Comparison of ENCODE assay signal across 10 cellular contexts in the genomic region with DNA sequence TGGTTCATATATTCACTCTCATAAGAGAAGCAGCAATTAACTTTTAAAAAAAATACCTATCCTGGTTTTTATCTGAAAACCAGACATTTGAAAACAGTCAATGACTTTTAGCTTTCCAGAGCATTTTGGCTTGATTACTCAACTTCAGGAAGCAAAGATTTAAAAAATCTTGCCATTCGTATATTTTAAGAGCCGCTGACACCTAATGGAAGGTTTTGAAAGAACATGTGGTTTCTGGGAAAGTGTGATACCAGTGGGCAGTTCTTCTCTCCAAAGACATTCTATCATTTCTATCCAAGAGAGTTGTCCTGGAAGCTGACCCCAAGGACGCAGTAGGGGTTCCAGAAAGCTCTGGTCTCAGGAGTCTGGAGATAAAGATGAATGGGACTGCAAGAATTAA.
DNase-seq lines count a peak whose midpoint lies in the region; ATAC-seq and TF ChIP-seq lines count a peak whose summit lies in the region.
"Had no signal": no experiment of that assay in that cellular context is flagged by ENCODE, and none has a peak within 500 bp of the region (broad histone marks: within the 10 kb centered on the region; RNA-seq: fewer than 3 reads in every experiment).

No MANE protein-coding gene starts in this region.

- no peaks in the 10 kb centered on the region for H3K4me1 Mint-ChIP-seq in MCF 10A (ENCODE audit: insufficient read depth, unreplicated experiment)
- no peaks in the 10 kb centered on the region for H3K4me1 Mint-ChIP-seq in CD8-positive, alpha-beta memory T cell

- POLR2A ChIA-PET in MCF 10A (lab: Yijun Ruan, JAX) = interaction anchor here (0.7 to 1.3 kb wide), 6 partner anchors 91 to 295 kb away, joined by 3 read pairs; no protein-coding TSS in a partner anchor
- POLR2A ChIA-PET in CD8-positive, alpha-beta memory T cell (lab: Charles Lee) = no interaction called here

- H3K9me3 Mint-ChIP-seq in MCF 10A (ENCODE audit: unreplicated experiment) = no peaks in the 10 kb centered on the region
- H3K9me3 Mint-ChIP-seq in CD8-positive, alpha-beta memory T cell = no peaks in the 10 kb centered on the region

- no peaks in the 10 kb centered on the region for H3K4me1 ChIP-seq in breast epithelium
- H3K4me1 ChIP-seq in tibial artery = peaks cover 0 to 5% (median 2%) of the 10 kb centered on the region in 4 donors
- H3K4me1 ChIP-seq in CD8-positive, alpha-beta memory T cell (ENCODE audit: insufficient read depth, low read length) = no peaks in the 10 kb centered on the region

- no peak overlapping the region for H3K27ac Mint-ChIP-seq in MCF 10A (ENCODE audit: low read depth, unreplicated experiment)
- no peak overlapping the region for H3K27ac Mint-ChIP-seq in CD8-positive, alpha-beta memory T cell

- ATAC-seq in GM18511 (IDR thresholded peaks at IDR 0.05; ENCODE audit: unreplicated experiment) = no peak

- H3K9me3 ChIP-seq in breast epithelium = no peaks in the 10 kb centered on the region
- no peaks in the 10 kb centered on the region for H3K9me3 ChIP-seq in tibial artery
- no peaks in the 10 kb centered on the region for H3K9me3 ChIP-seq in CD8-positive, alpha-beta memory T cell (ENCODE audit: low read length)

- no peaks in the 10 kb centered on the region for H3K27me3 Mint-ChIP-seq in MCF 10A (ENCODE audit: insufficient read depth, unreplicated experiment)
- peaks cover 6 to 15% of the 10 kb centered on the region in 2 donors for H3K27me3 Mint-ChIP-seq in CD8-positive, alpha-beta memory T cell

- CTCF ChIA-PET in MCF 10A (lab: Yijun Ruan, JAX) = interaction anchor here (0.7 to 8.8 kb wide), 16 partner anchors 10 to 1290 kb away, joined by 3 to 62 read pairs (median 4); partner anchors contain the start of gene OSR1
- CTCF ChIA-PET in CD8-positive, alpha-beta memory T cell (lab: Charles Lee) = interaction anchor here (1.1 kb wide), 1 partner anchor 298 kb away, joined by 3 read pairs; no protein-coding TSS in a partner anchor

- peak; percentile 59 for DNase-seq in MCF 10A (ENCODE audit: unreplicated experiment)
- no peak for DNase-seq in breast epithelium (ENCODE audit: low spot score in 2 of 2)
- peak; percentile 66 for DNase-seq in RPMI7951 (ENCODE audit: low read depth)
- DNase-seq in fibroblast of the aortic adventitia (ENCODE audit: low read depth) = peak; percentile 76
- DNase-seq in tibial artery = no peak
- DNase-seq in CD8-positive, alpha-beta memory T cell = no peak
- no peak for DNase-seq in activated CD4-positive, alpha-beta T cell treated with anti-CD3 and anti-CD28 coated beads, Interleukin-2, amount 50 U/mL, for 1 hour
- DNase-seq: NCI-H446, substantia nigra had no signal

- H3K27ac ChIP-seq in breast epithelium (no peak overlapping the region), tibial artery (peak overlapping the region in 1 of 2 donors; percentile 5)
- H3K27ac ChIP-seq in CD8-positive, alpha-beta memory T cell (ENCODE audit: low read depth, low read length) = no peak overlapping the region

- no peak overlapping the region for H3K4me3 Mint-ChIP-seq in MCF 10A (ENCODE audit: unreplicated experiment)
- no peak overlapping the region for H3K4me3 Mint-ChIP-seq in CD8-positive, alpha-beta memory T cell

- no peaks in the 10 kb centered on the region for H3K27me3 ChIP-seq in breast epithelium
- H3K27me3 ChIP-seq in tibial artery = no peaks in the 10 kb centered on the region
- no peaks in the 10 kb centered on the region for H3K27me3 ChIP-seq in CD8-positive, alpha-beta memory T cell (ENCODE audit: insufficient read depth, low read length, poor library complexity, severe bottlenecking)

- no peaks in the 10 kb centered on the region for H3K36me3 Mint-ChIP-seq in MCF 10A (ENCODE audit: insufficient read depth, unreplicated experiment)
- H3K36me3 Mint-ChIP-seq in CD8-positive, alpha-beta memory T cell = no peaks in the 10 kb centered on the region

- TF ChIP-seq POLR2A in breast epithelium (IDR thresholded peaks at IDR 0.05) = no peak

- no peaks in the 10 kb centered on the region for H3K36me3 ChIP-seq in breast epithelium
- H3K36me3 ChIP-seq in tibial artery = no peaks in the 10 kb centered on the region
- no peaks in the 10 kb centered on the region for H3K36me3 ChIP-seq in CD8-positive, alpha-beta memory T cell (ENCODE audit: insufficient read depth, low read length)

- intact Hi-C loops in MCF 10A (cut with micrococcal nuclease) = loop anchor here (1.0 to 5.0 kb wide), 6 partner anchors 129 to 1145 kb away; no protein-coding TSS in a partner anchor
- intact Hi-C loops in breast epithelium (cut with DNase I; ENCODE audit: low total_unique reads) = no loop called here
- intact Hi-C loops in tibial artery (cut with DNase I; ENCODE audit: low total_unique reads) = no loop called here

- H3K4me3 ChIP-seq in breast epithelium = no peak overlapping the region
- no peak overlapping the region for H3K4me3 ChIP-seq in fibroblast of the aortic adventitia (ENCODE audit: low read depth, low read length)
- no peak overlapping the region for H3K4me3 ChIP-seq in tibial artery
- H3K4me3 ChIP-seq in CD8-positive, alpha-beta memory T cell (ENCODE audit: low read length) = no peak overlapping the region

- TF ChIP-seq CTCF in MCF 10A (IDR thresholded peaks at IDR 0.05; ENCODE audit: unreplicated experiment) (peak; percentile 60), breast epithelium (IDR thresholded peaks at IDR 0.05) (no peak), fibroblast of the aortic adventitia (IDR thresholded peaks at IDR 0.05; ENCODE audit: insufficient read depth, low read length) (peak; percentile 40), tibial artery (IDR thresholded peaks at IDR 0.05) (peak; percentile 11 to 20)

- no TSS peak for BruUV-seq in MCF 10A (replicated peaks; lab: Mats Ljungman, UMichigan)

Comparison
In these comparisons a context has a peak if more than half of its experiments do, and no peak if none do; other contexts are left out.
1. DNase-seq: peak in MCF 10A (single experiment), RPMI7951 (single experiment) and fibroblast of the aortic adventitia (single experiment); none in breast epithelium (0 of 2), tibial artery (0 of 2), CD8-positive, alpha-beta memory T cell (0 of 5) and activated CD4-positive, alpha-beta T cell treated with anti-CD3 and anti-CD28 coated beads, Interleukin-2, amount 50 U/mL, for 1 hour (single experiment).
2. CTCF ChIP-seq: peak in MCF 10A (single experiment), fibroblast of the aortic adventitia (single experiment) and tibial artery (2 of 2); none in breast epithelium (0 of 3).